In the genomic region with DNA sequence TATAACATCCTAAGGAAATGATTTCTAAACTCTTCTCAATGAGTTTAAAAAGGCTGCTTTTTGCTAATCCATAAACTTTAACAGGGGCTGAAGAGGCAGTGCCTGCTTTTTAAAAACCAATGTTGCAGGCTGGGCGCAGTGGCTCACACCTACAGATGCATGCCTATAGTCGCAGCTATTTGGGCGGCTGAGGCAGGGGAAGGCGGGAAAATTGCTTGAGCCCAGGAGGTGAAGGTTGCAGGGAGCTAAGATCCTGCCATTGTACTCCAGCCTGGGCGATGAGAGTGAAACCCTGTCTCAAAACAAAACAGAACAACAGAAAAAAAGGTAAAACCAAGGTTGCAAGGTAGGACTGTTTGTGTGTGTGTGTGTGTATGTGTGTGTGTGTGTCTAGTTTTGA, we compare ENCODE assay signal across 27 cellular contexts.
"Had no signal": no experiment of that assay in that cellular context is flagged by ENCODE, and none has a peak within 500 bp of the region (broad histone marks: within the 10 kb centered on the region; RNA-seq: fewer than 3 reads in every experiment).

No MANE protein-coding gene starts in this region.

- H3K4me1 ChIP-seq: SJSA1 had no signal

- H3K36me3 ChIP-seq: MG63, SJSA1 had no signal

- ATAC-seq: HepG2, T-cell had no signal

- H3K27ac ChIP-seq: SJSA1, SK-N-MC had no signal

- H3K4me1 Mint-ChIP-seq: T-cell had no signal

- FAIRE-seq: HepG2, RCC 7860 had no signal

- H3K27ac Mint-ChIP-seq: T-cell had no signal

- H3K4me3 ChIP-seq: MG63, SJSA1, SK-N-MC had no signal

- H3K27me3 ChIP-seq: MG63, SJSA1 had no signal

- H3K4me3 Mint-ChIP-seq: T-cell had no signal

- H3K27me3 Mint-ChIP-seq: T-cell had no signal

- H3K9me3 ChIP-seq: MG63, SJSA1 had no signal

- H3K36me3 Mint-ChIP-seq: T-cell had no signal

- DNase-seq: IMR-90, Karpas-422, KG1, MG63, NCI-H1092, NCI-H1105 treated with DMSO at 0.1 percent for 48 hours, NCI-H1417 treated with DMSO at 0.1 percent for 48 hours, NCI-H146, NCI-H1694 treated with DMSO at 0.1 percent for 48 hours, NCI-H1930, NCI-H2081, NCI-H2171, NCI-H226, NCI-H446, NCI-H510A, NCI-H524 treated with DMSO at 0.1 percent for 48 hours, NCI-H69, NCI-H774, Right ventricle myocardium superior, RPMI8226, SIG-M5, SW 1271, T-cell had no signal
